ENCODE assay signal across 25 cellular contexts in the genomic region with DNA sequence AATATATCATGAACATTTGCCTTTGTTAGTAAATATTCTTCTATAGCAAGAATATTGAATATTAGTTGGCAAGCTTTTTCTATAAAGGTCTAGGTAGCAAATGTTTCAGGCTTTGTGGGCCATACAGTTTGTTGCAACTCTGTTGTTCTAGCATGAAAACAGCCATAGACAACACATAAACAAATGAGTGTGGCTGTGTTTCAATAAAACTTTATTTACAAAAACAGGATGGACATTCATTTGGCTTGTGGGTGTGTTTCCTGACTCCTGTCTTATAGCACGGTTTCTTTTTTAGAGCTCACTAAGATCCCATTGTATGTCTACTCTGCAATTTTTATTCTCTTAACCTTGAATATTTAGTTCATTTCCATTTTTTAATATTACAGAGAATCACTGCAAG. TPM values are rescaled to one million over a fixed set of nuclear protein-coding genes. Genes with fewer than 3 reads are reported as not detected.
DNase-seq lines count a peak whose midpoint lies in the region; ATAC-seq, FAIRE-seq and TF ChIP-seq lines count a peak whose summit lies in the region.
"Had no signal": no experiment of that assay in that cellular context is flagged by ENCODE, and none has a peak within 500 bp of the region (broad histone marks: within the 10 kb centered on the region; RNA-seq: fewer than 3 reads in every experiment).

No MANE protein-coding gene starts in this region.

- TF ChIP-seq POLR2A in HepG2 (IDR thresholded peaks at IDR 0.05; ENCODE audit: insufficient read depth in 1 of 2, low read depth in 2 of 2, low read length in 2 of 2) (no peak), right lobe of liver (IDR thresholded peaks at IDR 0.05) (no peak), GM12878 (IDR thresholded peaks at IDR 0.05; ENCODE audit: low read depth, low read length) (no peak)

- H4K20me1 ChIP-seq in HepG2 (ENCODE audit: insufficient read depth, low read length) = no peaks in the 10 kb centered on the region
- no peaks in the 10 kb centered on the region for H4K20me1 ChIP-seq in GM12878 (ENCODE audit: control insufficient read depth, insufficient read depth)
- H4K20me1 ChIP-seq: BLaER1 treated with 17β-estradiol and CSF1 and Interleukin-3, amounts not matched to agents 10 nM and 100 nM had no signal

- no peaks in the 10 kb centered on the region for H3K79me2 ChIP-seq in HepG2 (ENCODE audit: insufficient read depth, low read length)
- no peaks in the 10 kb centered on the region for H3K79me2 ChIP-seq in GM12878 (ENCODE audit: control insufficient read depth, insufficient read depth, low read length)
- no peaks in the 10 kb centered on the region for H3K79me2 ChIP-seq in mesendoderm (ENCODE audit: control insufficient read depth, insufficient read depth, low read length)

- no peaks in the 10 kb centered on the region for H3K79me1 ChIP-seq in mesendoderm (ENCODE audit: low read length)

- H3K4ac ChIP-seq in mesendoderm (ENCODE audit: low read depth, low read length) = peak overlapping the region; percentile 62

- no peak overlapping the region for H3K27ac ChIP-seq in HepG2 (ENCODE audit: extremely low read length, insufficient read depth, low read length)
- no peak overlapping the region for H3K27ac ChIP-seq in right lobe of liver
- H3K27ac ChIP-seq in GM12878 (ENCODE audit: control insufficient read depth, insufficient read depth) = no peak overlapping the region
- no peak overlapping the region for H3K27ac ChIP-seq in mesendoderm (ENCODE audit: low read depth, low read length)
- H3K27ac ChIP-seq: 22Rv1; BLaER1 treated with 17β-estradiol and CSF1 and Interleukin-3, amounts not matched to agents 10 nM and 100 nM had no signal

- no peak overlapping the region for H3K56ac ChIP-seq in mesendoderm (ENCODE audit: low read length)

- TF ChIP-seq CTCF in HepG2 (CRISPR knock-in tag; IDR thresholded peaks at IDR 0.05) = no peak
- no peak for TF ChIP-seq CTCF in right lobe of liver (IDR thresholded peaks at IDR 0.05)
- TF ChIP-seq CTCF in GM12878 (IDR thresholded peaks at IDR 0.05 in 2 of 3, conservative IDR thresholded peaks at IDR 0.05 in 1 of 3; ENCODE audit: control insufficient read depth in 2 of 3, extremely low read depth in 1 of 3, insufficient read depth in 1 of 3, low read depth in 3 of 3, low read length in 3 of 3) = no peak

- H3K4me3 ChIP-seq in HepG2 (replicated peaks in 1 of 3; ENCODE audit: insufficient read depth in 1 of 3, low read depth in 2 of 3, low read length in 3 of 3) = no peak overlapping the region
- no peak overlapping the region for H3K4me3 ChIP-seq in right lobe of liver
- H3K4me3 ChIP-seq in GM12878 = no peak overlapping the region
- no peak overlapping the region for H3K4me3 ChIP-seq in mesendoderm (ENCODE audit: low read length)
- H3K4me3 ChIP-seq: BLaER1 treated with 17β-estradiol and CSF1 and Interleukin-3, amounts not matched to agents 10 nM and 100 nM; HAP-1 had no signal

- CTCF ChIA-PET in HepG2 (lab: Yijun Ruan, JAX; ENCODE audit: low intra/inter-chr PET ratio, low total read pairs) = no interaction called here
- CTCF ChIA-PET in GM12878 (lab: Yijun Ruan, JAX) = interaction anchor here (1.0 to 1.2 kb wide), 2 partner anchors 13 to 44 kb away, joined by 3 read pairs; no protein-coding TSS in a partner anchor

- H2AK5ac ChIP-seq in mesendoderm (ENCODE audit: low read length) = no peak overlapping the region

- POLR2A ChIA-PET in HepG2 (lab: Yijun Ruan, JAX) = interaction anchor here (0.6 to 1.4 kb wide), 3 partner anchors 11 to 39 kb away, joined by 3 read pairs; partner anchors contain the start of gene ARL4D
- POLR2A ChIA-PET in GM12878 (lab: Charles Lee) = no interaction called here

- 61% methylated on average over 1 of the region's 1 CpG for WGBS in HepG2 (ENCODE audit: low lambda C conversion rate)
- 70% methylated on average over 1 of the region's 1 CpG for WGBS in right lobe of liver (ENCODE audit: insufficient coverage, low coverage, low lambda C conversion rate, missing lambda C conversion rate)
- 58% methylated on average over 1 of the region's 1 CpG for WGBS in GM12878 (ENCODE audit: insufficient coverage, insufficient replicate concordance, low lambda C conversion rate, missing lambda C conversion rate)
- no CpG with 5 or more reads among the region's 1 CpG for WGBS in mesendoderm (ENCODE audit: extremely low coverage, insufficient coverage, low lambda C conversion rate)

- no peak overlapping the region for H4K5ac ChIP-seq in mesendoderm (ENCODE audit: low read length)

- no peak overlapping the region for H2BK15ac ChIP-seq in mesendoderm (replicated peaks; ENCODE audit: low read depth)

- intact Hi-C loops in HepG2 (cut with micrococcal nuclease; ENCODE audit: unreplicated experiment) = no loop called here
- intact Hi-C loops in right lobe of liver (cut with DNase I) = no loop called here
- intact Hi-C loops in GM12878 (cut with micrococcal nuclease; ENCODE audit: unreplicated experiment) = no loop called here

- RAD21 ChIA-PET in GM12878 (lab: Charles Lee; ENCODE audit: unreplicated experiment) = no interaction called here

- no peak for DNase-seq in HepG2 (ENCODE audit: low spot score)
- no peak for DNase-seq in right lobe of liver
- no peak for DNase-seq in GM12878 (ENCODE audit: low read depth, low spot score)
- no peak for DNase-seq in mesendoderm
- DNase-seq in NOMO-1 treated with dmso at 0.1 percent for 144 hours (lab: John Stamatoyannopoulos, UW; ENCODE audit: unreplicated experiment) = no peak
- DNase-seq: ACHN; AML-193; BE2C; CD4-positive, alpha-beta T cell; CD8-positive, alpha-beta memory T cell; DMS 273 treated with DMSO at 0.1 percent for 48 hours; DMS53; DMS79 treated with DMSO at 0.1 percent for 48 hours; GF-D8; GOT3; HFFc6 had no signal

- TF ChIP-seq EP300 in HepG2 (IDR thresholded peaks at IDR 0.05; ENCODE audit: low read depth in 2 of 2, low read length in 2 of 2) = no peak
- TF ChIP-seq EP300 in HepG2 (CRISPR knock-in tag; IDR thresholded peaks at IDR 0.05; ENCODE audit: borderline replicate concordance) = no peak
- no peak for TF ChIP-seq EP300 in GM12878 (IDR thresholded peaks at IDR 0.05; ENCODE audit: borderline replicate concordance in 1 of 2, control insufficient read depth in 1 of 2, low read depth in 2 of 2, low read length in 2 of 2)

- TF ChIP-seq RAD21 in HepG2 (CRISPR knock-in tag; IDR thresholded peaks at IDR 0.05) (no peak), GM12878 (IDR thresholded peaks at IDR 0.05; ENCODE audit: insufficient read depth, low read depth, low read length) (no peak)

- H3K9me3 ChIP-seq in HepG2 (ENCODE audit: low read length) = no peaks in the 10 kb centered on the region
- H3K9me3 ChIP-seq in right lobe of liver = no peaks in the 10 kb centered on the region
- no peaks in the 10 kb centered on the region for H3K9me3 ChIP-seq in GM12878 (replicated peaks; ENCODE audit: control insufficient read depth, insufficient read depth, low read length)
- H3K9me3 ChIP-seq: BE2C; BLaER1 treated with 17β-estradiol and CSF1 and Interleukin-3, amounts not matched to agents 10 nM and 100 nM; HAP-1 had no signal

- peaks cover 59% of the 10 kb centered on the region for H3K4me1 ChIP-seq in HepG2 (ENCODE audit: insufficient read depth, low read length)
- peaks cover 0 to 25% (median 0%) of the 10 kb centered on the region in 4 donors for H3K4me1 ChIP-seq in right lobe of liver
- H3K4me1 ChIP-seq in GM12878 (ENCODE audit: control insufficient read depth, insufficient read depth, low read length) = no peaks in the 10 kb centered on the region
- peaks cover 4% of the 10 kb centered on the region for H3K4me1 ChIP-seq in mesendoderm (ENCODE audit: control insufficient read depth, low read depth, low read length)
- H3K4me1 ChIP-seq: HAP-1 had no signal

- no peak overlapping the region for H2BK5ac ChIP-seq in mesendoderm (ENCODE audit: low read length)

- no peak overlapping the region for H3K18ac ChIP-seq in mesendoderm (ENCODE audit: low read length)

- peak overlapping the region; percentile 79 for H2BK120ac ChIP-seq in mesendoderm (ENCODE audit: low read depth, low read length)

- no peaks in the 10 kb centered on the region for H3K36me3 ChIP-seq in HepG2 (replicated peaks in 1 of 2; ENCODE audit: control insufficient read depth in 1 of 2, insufficient read depth in 2 of 2, low read length in 2 of 2)
- H3K36me3 ChIP-seq in right lobe of liver = no peaks in the 10 kb centered on the region
- H3K36me3 ChIP-seq in GM12878 (ENCODE audit: control insufficient read depth in 2 of 2, insufficient read depth in 2 of 2, low read length in 1 of 2) = no peaks in the 10 kb centered on the region
- H3K36me3 ChIP-seq in mesendoderm (ENCODE audit: control insufficient read depth, insufficient read depth, low read length) = no peaks in the 10 kb centered on the region
- H3K36me3 ChIP-seq: BE2C; BLaER1 treated with 17β-estradiol and CSF1 and Interleukin-3, amounts not matched to agents 10 nM and 100 nM; HAP-1 had no signal

- H3K27me3 ChIP-seq in HepG2 (ENCODE audit: control insufficient read depth in 1 of 2, insufficient read depth in 2 of 2, low read length in 2 of 2) (no peaks in the 10 kb centered on the region), right lobe of liver (no peaks in the 10 kb centered on the region), GM12878 (replicated peaks in 1 of 2; ENCODE audit: control insufficient read depth in 2 of 2, insufficient read depth in 2 of 2, low read length in 1 of 2) (no peaks in the 10 kb centered on the region), mesendoderm (ENCODE audit: insufficient read depth, low read length, poor library complexity) (no peaks in the 10 kb centered on the region)
- H3K27me3 ChIP-seq: BE2C; BLaER1 treated with 17β-estradiol and CSF1 and Interleukin-3, amounts not matched to agents 10 nM and 100 nM had no signal

- H3K4me2 ChIP-seq in HepG2 (ENCODE audit: low read depth, low read length) (no peak overlapping the region), GM12878 (ENCODE audit: control insufficient read depth, insufficient read depth) (no peak overlapping the region), mesendoderm (ENCODE audit: low read length) (no peak overlapping the region)
- H3K4me2 ChIP-seq: BLaER1 treated with 17β-estradiol and CSF1 and Interleukin-3, amounts not matched to agents 10 nM and 100 nM had no signal

- H3K9ac ChIP-seq in HepG2 (ENCODE audit: insufficient read depth, low read depth, low read length) = no peak overlapping the region
- H3K9ac ChIP-seq in GM12878 (ENCODE audit: control insufficient read depth, insufficient read depth, low read length) = no peak overlapping the region
- no peak overlapping the region for H3K9ac ChIP-seq in mesendoderm (ENCODE audit: low read length)
- H3K9ac ChIP-seq: BLaER1 treated with 17β-estradiol and CSF1 and Interleukin-3, amounts not matched to agents 10 nM and 100 nM had no signal

- no peak overlapping the region for H3K23ac ChIP-seq in mesendoderm (ENCODE audit: low read length)

- no peak for FAIRE-seq in HepG2 (lab: Jason Lieb, UNC)
- FAIRE-seq in GM12878 (lab: Jason Lieb, UNC) = no peak
- FAIRE-seq: A204.1, D721Med, GM12892, H54 had no signal

- in situ Hi-C loops in HepG2 (cut with HindIII; ENCODE audit: extremely low pct_ligation_motif_present, low pct_unique_long_range_greater_than_20kb) (no loop called here), GM12878 (cut with MboI) (no loop called here)

- no peak overlapping the region for H4K8ac ChIP-seq in mesendoderm (ENCODE audit: low read depth, low read length)

- no TSS peak for BruUV-seq in HepG2 (replicated peaks; lab: Mats Ljungman, UMichigan)
- BruUV-seq in GM12878 (replicated peaks; lab: Mats Ljungman, UMichigan) = no TSS peak

- H2AFZ ChIP-seq in HepG2 (ENCODE audit: low read length) (no peak overlapping the region), GM12878 (ENCODE audit: control insufficient read depth, low read depth, low read length) (no peak overlapping the region)

- no peak for ATAC-seq in HepG2
- ATAC-seq in right lobe of liver = no peak
- no peak for ATAC-seq in GM12878
- no peak for ATAC-seq in GM21390 (IDR thresholded peaks at IDR 0.05; ENCODE audit: unreplicated experiment)
- no peak for ATAC-seq in HG03039 (IDR thresholded peaks at IDR 0.05; ENCODE audit: unreplicated experiment)

- SMC1A ChIA-PET in GM12878 (lab: Charles Lee; ENCODE audit: uncharacterized antibody, unreplicated experiment) = no interaction called here

RNA-seq across cellular contexts. Expression of gene ARL4D, which starts 39.0 kb away (rescaled TPM):
- 9.0 and 9.5 TPM in 2 replicates for total RNA-seq in HepG2 (2016; rRNA removed; fragmentation: Illumina TruSeq; extraction: Trizol)
- total RNA-seq in HepG2 (2016; cell fraction: cytosol; rRNA removed; fragmentation: Illumina TruSeq; extraction: Trizol; ENCODE audit: low read depth) = 4.8 and 5.0 TPM in 2 replicates
- total RNA-seq in HepG2 (2016; cell fraction: insoluble cytoplasmic fraction; rRNA removed; fragmentation: Illumina TruSeq; extraction: Trizol) = 8.2 and 10.0 TPM in 2 replicates
- 6.9 and 7.7 TPM in 2 replicates for total RNA-seq in HepG2 (2016; cell fraction: membrane; rRNA removed; fragmentation: Illumina TruSeq; extraction: Trizol)
- 5.3 and 7.3 TPM in 2 replicates for total RNA-seq in HepG2 (2016; cell fraction: nucleus; rRNA removed; fragmentation: Illumina TruSeq; extraction: Trizol)
- 25.9 and 40.6 TPM in 2 replicates for polyA plus RNA-seq in HepG2 (2011; rRNA removed)
- polyA plus RNA-seq in HepG2 (2011; cell fraction: cytosol; rRNA removed) = 42.8 and 43.2 TPM in 2 replicates
- polyA plus RNA-seq in HepG2 (2011; cell fraction: nucleus; rRNA removed) = 20.5 and 34.1 TPM in 2 replicates
- polyA plus RNA-seq in HepG2 (2012) = 31.5 and 47.6 TPM in 2 replicates
- 2.0 and 2.2 TPM in 2 replicates for polyA plus RNA-seq in HepG2 (2016; cell fraction: cytosol; fragmentation: Illumina TruSeq; extraction: Trizol; ENCODE audit: low read depth)
- polyA plus RNA-seq in HepG2 (2016; cell fraction: insoluble cytoplasmic fraction; fragmentation: Illumina TruSeq; extraction: Trizol; ENCODE audit: low read depth) = 11.6 and 13.8 TPM in 2 replicates
- polyA plus RNA-seq in HepG2 (2016; cell fraction: membrane; fragmentation: Illumina TruSeq; extraction: Trizol; ENCODE audit: low read depth) = 3.2 TPM in 2 replicates
- polyA plus RNA-seq in HepG2 (2016; cell fraction: nucleus; fragmentation: Illumina TruSeq; extraction: Trizol; ENCODE audit: insufficient read depth, low read depth) = 12.2 and 15.4 TPM in 2 replicates
- 18.8 and 37.1 TPM in 2 replicates for polyA minus RNA-seq in HepG2 (2011; rRNA and poly(A)+ RNA removed; ENCODE audit: low replicate concordance)
- 15.0 and 19.8 TPM in 2 replicates for polyA minus RNA-seq in HepG2 (2011; cell fraction: cytosol; rRNA and poly(A)+ RNA removed)
- 8.9 and 13.3 TPM in 2 replicates for polyA minus RNA-seq in HepG2 (2011; cell fraction: nucleus; rRNA and poly(A)+ RNA removed)
- total RNA-seq in right lobe of liver = 10 to 100 TPM; 10.9 to 31.8 (median 13.2) TPM
- 0.63 and 1.2 TPM in 2 replicates for total RNA-seq in GM12878 (2013; cell fraction: nucleolus; rRNA removed)
- 0.90 and 1.2 TPM in 2 replicates for total RNA-seq in GM12878 (2014; rRNA removed)
- 0.18 and 0.72 TPM in 2 replicates for total RNA-seq in GM12878 (2014; rRNA removed; fragmentation: Illumina TruSeq; extraction: Trizol)
- total RNA-seq in GM12878 (2021) = 1.2 and 1.5 TPM in 2 replicates
- polyA plus RNA-seq in GM12878 (2011; ENCODE audit: low read depth) = 0.26 TPM
- 0.10 and 0.13 TPM in 2 replicates for polyA plus RNA-seq in GM12878 (2011; rRNA removed)
- polyA plus RNA-seq in GM12878 (2011; cell fraction: cytosol; rRNA removed) = 0.24 and 0.28 TPM in 2 replicates
- polyA plus RNA-seq in GM12878 (2011; cell fraction: nucleus; rRNA removed) = 0.18 and 0.19 TPM in 2 replicates
- polyA plus RNA-seq in GM12878 (2012) = 1.1 TPM in 2 replicates
- 0.14 and 0.79 TPM in 2 replicates for polyA plus RNA-seq in GM12878 (2014; fragmentation: Illumina TruSeq; extraction: Trizol)
- polyA plus RNA-seq in GM12878 (2014; fragmentation: Nextera tagmentation; extraction: Ambion mirVana) = under 1 TPM; 0.13 to 0.60 TPM
- polyA plus RNA-seq in GM12878 (2014; rRNA removed) = 1.4 and 1.5 TPM in 2 replicates
- polyA plus RNA-seq in GM12878 (2016; fragmentation: Nextera tagmentation; extraction: Ambion mirVana) = under 1 TPM; 0.60 to 0.82 TPM
- polyA minus RNA-seq in GM12878 (2011; rRNA and poly(A)+ RNA removed) = 0.15 and 0.29 TPM in 2 replicates
- 0.52 TPM in 1 of 2 replicates, not detected in the other for polyA minus RNA-seq in GM12878 (2011; cell fraction: cytosol; rRNA and poly(A)+ RNA removed)
- polyA minus RNA-seq in GM12878 (2011; cell fraction: nucleus; rRNA and poly(A)+ RNA removed) = 0.36 and 0.38 TPM in 2 replicates
- 12.7 TPM for polyA plus RNA-seq in mesendoderm (2013, experiment 1 of 2)
- 11.4 TPM for polyA plus RNA-seq in mesendoderm (2013, experiment 2 of 2)

RNA-seq across cellular contexts. Expression of gene DHX8, which starts 46.0 kb away (rescaled TPM):
- total RNA-seq in HepG2 (2016; rRNA removed; fragmentation: Illumina TruSeq; extraction: Trizol) (48.9 and 66.9 TPM in 2 replicates), right lobe of liver (10 to 100 TPM; 14.1 to 18.6 (median 17.5) TPM), GM12878 (2014; rRNA removed) (42.9 and 43.2 TPM in 2 replicates), GM12878 (2014; rRNA removed; fragmentation: Illumina TruSeq; extraction: Trizol) (32.5 and 33.1 TPM in 2 replicates), GM12878 (2021) (47.5 and 49.9 TPM in 2 replicates)
- total RNA-seq in HepG2 (2016; cell fraction: cytosol; rRNA removed; fragmentation: Illumina TruSeq; extraction: Trizol; ENCODE audit: low read depth) = 7.3 and 7.5 TPM in 2 replicates
- 48.9 and 59.5 TPM in 2 replicates for total RNA-seq in HepG2 (2016; cell fraction: insoluble cytoplasmic fraction; rRNA removed; fragmentation: Illumina TruSeq; extraction: Trizol)
- total RNA-seq in HepG2 (2016; cell fraction: membrane; rRNA removed; fragmentation: Illumina TruSeq; extraction: Trizol) = 13.7 and 14.3 TPM in 2 replicates
- 36.4 and 38.7 TPM in 2 replicates for total RNA-seq in HepG2 (2016; cell fraction: nucleus; rRNA removed; fragmentation: Illumina TruSeq; extraction: Trizol)
- polyA plus RNA-seq in HepG2 (2011; rRNA removed) (23.6 and 24.8 TPM in 2 replicates), GM12878 (2011; rRNA removed) (24.5 and 30.2 TPM in 2 replicates), GM12878 (2014; fragmentation: Illumina TruSeq; extraction: Trizol) (35.6 and 38.3 TPM in 2 replicates), GM12878 (2014; fragmentation: Nextera tagmentation; extraction: Ambion mirVana) (10 to 100 TPM; 27.6 to 31.6 TPM), GM12878 (2014; rRNA removed) (29.0 and 30.9 TPM in 2 replicates), GM12878 (2016; fragmentation: Nextera tagmentation; extraction: Ambion mirVana) (10 to 100 TPM; 48.4 to 50.4 TPM)
- 19.6 and 23.9 TPM in 2 replicates for polyA plus RNA-seq in HepG2 (2011; cell fraction: cytosol; rRNA removed)
- polyA plus RNA-seq in HepG2 (2011; cell fraction: nucleus; rRNA removed) = 28.8 and 31.8 TPM in 2 replicates
- 24.9 and 33.1 TPM in 2 replicates for polyA plus RNA-seq in HepG2 (2012)
- 1.9 and 2.2 TPM in 2 replicates for polyA plus RNA-seq in HepG2 (2016; cell fraction: cytosol; fragmentation: Illumina TruSeq; extraction: Trizol; ENCODE audit: low read depth)
- 37.7 and 41.9 TPM in 2 replicates for polyA plus RNA-seq in HepG2 (2016; cell fraction: insoluble cytoplasmic fraction; fragmentation: Illumina TruSeq; extraction: Trizol; ENCODE audit: low read depth)
- polyA plus RNA-seq in HepG2 (2016; cell fraction: membrane; fragmentation: Illumina TruSeq; extraction: Trizol; ENCODE audit: low read depth) = 4.4 and 5.7 TPM in 2 replicates
- polyA plus RNA-seq in HepG2 (2016; cell fraction: nucleus; fragmentation: Illumina TruSeq; extraction: Trizol; ENCODE audit: insufficient read depth, low read depth) = 36.7 and 42.2 TPM in 2 replicates
- 67.3 and 93.6 TPM in 2 replicates for polyA minus RNA-seq in HepG2 (2011; rRNA and poly(A)+ RNA removed; ENCODE audit: low replicate concordance)
- 36.8 and 37.9 TPM in 2 replicates for polyA minus RNA-seq in HepG2 (2011; cell fraction: cytosol; rRNA and poly(A)+ RNA removed)
- 37.6 and 44.9 TPM in 2 replicates for polyA minus RNA-seq in HepG2 (2011; cell fraction: nucleus; rRNA and poly(A)+ RNA removed)
- 34.6 and 38.9 TPM in 2 replicates for total RNA-seq in GM12878 (2013; cell fraction: nucleolus; rRNA removed)
- polyA plus RNA-seq in GM12878 (2011; ENCODE audit: low read depth) = 10.8 TPM
- polyA plus RNA-seq in GM12878 (2011; cell fraction: cytosol; rRNA removed) = 29.9 and 32.6 TPM in 2 replicates
- polyA plus RNA-seq in GM12878 (2011; cell fraction: nucleus; rRNA removed) = 25.1 and 34.2 TPM in 2 replicates
- polyA plus RNA-seq in GM12878 (2012) = 17.1 and 18.4 TPM in 2 replicates
- polyA minus RNA-seq in GM12878 (2011; rRNA and poly(A)+ RNA removed) = 65.0 and 66.4 TPM in 2 replicates
- 18.6 and 21.3 TPM in 2 replicates for polyA minus RNA-seq in GM12878 (2011; cell fraction: cytosol; rRNA and poly(A)+ RNA removed)
- 13.7 and 25.2 TPM in 2 replicates for polyA minus RNA-seq in GM12878 (2011; cell fraction: nucleus; rRNA and poly(A)+ RNA removed)
- polyA plus RNA-seq in mesendoderm (2013, experiment 1 of 2) = 39.5 TPM
- 40.3 TPM for polyA plus RNA-seq in mesendoderm (2013, experiment 2 of 2)

Comparison
In these comparisons a context has a peak if more than half of its experiments do, and no peak if none do; other contexts are left out.
1. Of the 75 proteins assayed by ChIP-seq in both HepG2 and GM12878: peak only in HepG2: none; only in GM12878: none; in both: ZBTB40; in neither: 74.